ENCODE assay signal across 10 cellular contexts in the genomic region with DNA sequence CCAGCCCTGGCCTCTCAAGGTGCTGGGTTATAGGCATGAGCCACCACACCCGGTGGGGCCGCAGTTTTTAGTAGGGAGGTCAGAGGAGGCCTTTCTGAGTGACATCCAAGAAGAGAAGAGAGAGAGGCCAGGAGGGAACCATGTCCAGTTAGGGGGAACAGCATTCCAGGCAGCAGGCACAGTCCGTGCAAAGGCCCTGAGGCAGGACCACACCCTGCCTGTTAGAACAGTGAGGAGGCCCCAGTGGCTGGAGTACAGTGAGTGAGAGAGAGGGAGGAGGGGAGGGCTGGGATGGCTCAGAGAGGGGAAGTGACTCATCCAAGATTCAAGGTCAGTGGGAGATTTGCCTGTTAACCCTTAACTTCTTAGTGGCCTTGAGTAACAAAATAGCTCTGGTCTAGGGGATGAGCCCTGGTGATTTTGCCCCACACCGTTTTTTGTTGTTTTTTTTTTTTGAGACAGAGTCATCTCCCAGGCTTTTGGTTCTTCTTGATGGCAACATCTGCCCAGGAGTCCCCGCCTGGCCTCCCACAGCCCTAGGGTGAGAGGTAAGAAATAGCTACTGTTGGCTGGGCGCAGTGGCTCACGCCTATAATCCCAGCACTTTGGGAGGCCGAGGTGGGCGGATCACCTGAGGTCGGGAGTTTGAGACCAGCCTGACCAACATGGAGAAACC. TPM values are rescaled to one million over a fixed set of nuclear protein-coding genes. Genes with fewer than 3 reads are reported as not detected.
DNase-seq lines count a peak whose midpoint lies in the region; ATAC-seq and TF ChIP-seq lines count a peak whose summit lies in the region.
"Had no signal": no experiment of that assay in that cellular context is flagged by ENCODE, and none has a peak within 500 bp of the region (broad histone marks: within the 10 kb centered on the region; RNA-seq: fewer than 3 reads in every experiment).

No MANE protein-coding gene starts in this region.

- TF ChIP-seq CTCF in PC-9 (conservative IDR thresholded peaks at IDR 0.05), result no peak
- no peak for TF ChIP-seq CTCF in epithelial cell of esophagus (IDR thresholded peaks at IDR 0.05; ENCODE audit: insufficient read depth, low read depth, low read length, missing control alignments)
- no peak for TF ChIP-seq CTCF in sigmoid colon (IDR thresholded peaks at IDR 0.05)

- H3K27ac ChIP-seq in PC-9, result peak overlapping the region; percentile 88
- H3K27ac ChIP-seq in sigmoid colon, result no peak overlapping the region
- H3K27ac ChIP-seq: C4-2B, right lobe of liver had no signal

- 0 out of 2 replicates have a peak overlapping the region, but pooled peaks have one; percentile 5 for H3K4me2 ChIP-seq in PC-9

- no peak overlapping the region for H3K4me3 Mint-ChIP-seq in T-helper 2 cell treated with Interferon-gamma antibody and Interleukin-4, amounts not matched to agents 5 μg/mL and 100 μg/mL, for 36 hours

- H3K4me1 ChIP-seq in PC-9 (replicated peaks; ENCODE audit: insufficient read depth), result peaks cover 17% of the 10 kb centered on the region
- H3K4me1 ChIP-seq in sigmoid colon, result peaks cover 0 to 19% (median 8%) of the 10 kb centered on the region in 4 donors

- H3F3A ChIP-seq in PC-9 (ENCODE audit: insufficient read depth, low read depth), result peaks cover 31% of the 10 kb centered on the region; the same call in 1 of the 2 replicates

- H3K27ac Mint-ChIP-seq in T-helper 2 cell treated with Interferon-gamma antibody and Interleukin-4, amounts not matched to agents 5 μg/mL and 100 μg/mL, for 36 hours, result no peak overlapping the region

- no peaks in the 10 kb centered on the region for H4K20me1 ChIP-seq in PC-9 (ENCODE audit: insufficient read depth)

- H3K9me3 ChIP-seq in PC-9 (ENCODE audit: insufficient read depth, low read depth), result no peaks in the 10 kb centered on the region
- no peaks in the 10 kb centered on the region for H3K9me3 ChIP-seq in sigmoid colon
- H3K9me3 ChIP-seq: right lobe of liver had no signal

- H3K27me3 ChIP-seq in PC-9 (ENCODE audit: insufficient read depth, low read depth) (no peaks in the 10 kb centered on the region), sigmoid colon (no peaks in the 10 kb centered on the region)
- H3K27me3 ChIP-seq: right lobe of liver had no signal

- H3K27me3 Mint-ChIP-seq in T-helper 2 cell treated with Interferon-gamma antibody and Interleukin-4, amounts not matched to agents 5 μg/mL and 100 μg/mL, for 36 hours (ENCODE audit: low read depth), result peaks cover 7% of the 10 kb centered on the region

- H3K79me2 ChIP-seq in PC-9 (ENCODE audit: low read depth), result peaks cover 14% of the 10 kb centered on the region

- H3K4me3 ChIP-seq in PC-9, result no peak overlapping the region
- H3K4me3 ChIP-seq in epithelial cell of esophagus (ENCODE audit: low read length), result no peak overlapping the region
- H3K4me3 ChIP-seq in sigmoid colon, result no peak overlapping the region
- H3K4me3 ChIP-seq: right lobe of liver had no signal

- WGBS in sigmoid colon, 2 donors, result 58 to 70% methylated on average over 10 of the region's 10 CpGs

- no peaks in the 10 kb centered on the region for H3K36me3 Mint-ChIP-seq in T-helper 2 cell treated with Interferon-gamma antibody and Interleukin-4, amounts not matched to agents 5 μg/mL and 100 μg/mL, for 36 hours (ENCODE audit: low read depth)

- DNase-seq in T-helper 2 cell treated with Interferon-gamma antibody and Interleukin-4, amounts not matched to agents 5 μg/mL and 100 μg/mL, for 36 hours (ENCODE audit: low spot score), result peak; percentile 25
- DNase-seq in T-helper 2 cell (no peak), PC-9 (peak; percentile 79 to 87), epithelial cell of esophagus (ENCODE audit: low read depth) (peak; percentile 93), renal cortical epithelial cell (ENCODE audit: low read depth) (peak; percentile 91), sigmoid colon (no peak), NCI-H345 treated with DMSO at 0.1 percent for 48 hours (lab: John Stamatoyannopoulos, UW; ENCODE audit: unreplicated experiment) (no peak)

- intact Hi-C loops in PC-9 (cut with micrococcal nuclease; ENCODE audit: unreplicated experiment), result loop anchor here (5.0 kb wide), 1 partner anchor 162 kb away; no protein-coding TSS in a partner anchor
- intact Hi-C loops in sigmoid colon (cut with DNase I), result loop anchor here (5.0 kb wide), 1 partner anchor 97 kb away; a partner anchor contains a TSS

- TF ChIP-seq EP300 in sigmoid colon (IDR thresholded peaks at IDR 0.05), result no peak

- TF ChIP-seq POLR2A in sigmoid colon (IDR thresholded peaks at IDR 0.05), result no peak

- POLR2A ChIA-PET in PC-9 (lab: Charles Lee; ENCODE audit: unreplicated experiment), result interaction anchor here (0.6 kb wide), 1 partner anchor 57 kb away, joined by 3 read pairs; no protein-coding TSS in a partner anchor

- BruUV-seq in PC-9 (replicated peaks; lab: Mats Ljungman, UMichigan), result no TSS peak

- no peaks in the 10 kb centered on the region for H3K9me3 Mint-ChIP-seq in T-helper 2 cell treated with Interferon-gamma antibody and Interleukin-4, amounts not matched to agents 5 μg/mL and 100 μg/mL, for 36 hours

- CTCF ChIA-PET in PC-9 (lab: Charles Lee), result interaction anchor here (0.6 to 1.7 kb wide), 5 partner anchors 9 to 60 kb away, joined by 3 to 16 read pairs (median 4); no protein-coding TSS in a partner anchor

- H3K36me3 ChIP-seq in PC-9 (ENCODE audit: low read depth) (no peaks in the 10 kb centered on the region), sigmoid colon (no peaks in the 10 kb centered on the region)
- H3K36me3 ChIP-seq: right lobe of liver had no signal

- H2AFZ ChIP-seq in PC-9, result no peak overlapping the region

- no peak for ATAC-seq in HG03520 (IDR thresholded peaks at IDR 0.05; ENCODE audit: unreplicated experiment)

- no peaks in the 10 kb centered on the region for H3K9me2 ChIP-seq in PC-9 (ENCODE audit: insufficient read depth)

- peaks cover 23% of the 10 kb centered on the region for H3K4me1 Mint-ChIP-seq in T-helper 2 cell treated with Interferon-gamma antibody and Interleukin-4, amounts not matched to agents 5 μg/mL and 100 μg/mL, for 36 hours (ENCODE audit: low read depth)

RNA-seq across cellular contexts. Expression of a gene that starts 2.7 kb away (rescaled TPM):
- total RNA-seq in PC-9 (2021) (95.9 and 104 TPM in 2 replicates), renal cortical epithelial cell (348 and 378 TPM in 2 replicates), sigmoid colon (10 to 100 TPM; 20.3 to 34.2 (median 26.7) TPM)
- 100 to 1,000 TPM; 111 to 191 (median 112) TPM for polyA plus RNA-seq in sigmoid colon

RNA-seq across cellular contexts. Expression of a gene that starts 32.5 kb away (rescaled TPM):
- total RNA-seq in PC-9 (2021) (not detected in 2 replicates), renal cortical epithelial cell (not detected in 2 replicates), sigmoid colon (1 to 10 TPM in 1 of 4 donors, under 1 TPM in 1, not detected in 2; 0.27 to 1.1 TPM)
- 1 to 10 TPM in 1 of 3 donors, under 1 TPM in 1, not detected in 1; 0.60 to 1.1 TPM for polyA plus RNA-seq in sigmoid colon

RNA-seq across cellular contexts. Expression of a gene that starts 38.7 kb away (rescaled TPM):
- 9.9 and 12.7 TPM in 2 replicates for total RNA-seq in PC-9 (2021)
- 9.0 and 9.6 TPM in 2 replicates for total RNA-seq in renal cortical epithelial cell
- total RNA-seq in sigmoid colon, result 1 to 10 TPM; 3.9 to 5.3 (median 4.6) TPM
- 10 to 100 TPM; 17.4 to 49.0 (median 20.8) TPM for polyA plus RNA-seq in sigmoid colon

RNA-seq across cellular contexts. Expression of a gene that starts 39.1 kb away (rescaled TPM):
- total RNA-seq in PC-9 (2021) (48.9 and 61.4 TPM in 2 replicates), renal cortical epithelial cell (18.0 and 26.2 TPM in 2 replicates), sigmoid colon (1 to 10 TPM in 3 of 4 donors, under 1 TPM in 1; 0.36 to 1.7 (median 1.4) TPM)
- polyA plus RNA-seq in sigmoid colon, result 10 to 100 TPM in 1 of 3 donors, 1 to 10 TPM in 2; 1.2 to 10.5 (median 2.1) TPM

Comparison
In these comparisons a context has a peak if more than half of its experiments do, and no peak if none do; other contexts are left out.
1. DNase-seq: peak in T-helper 2 cell treated with Interferon-gamma antibody and Interleukin-4, amounts not matched to agents 5 μg/mL and 100 μg/mL, for 36 hours (single experiment), PC-9 (2 of 2), epithelial cell of esophagus (single experiment) and renal cortical epithelial cell (single experiment); none in T-helper 2 cell (0 of 5), sigmoid colon (single experiment) and NCI-H345 treated with DMSO at 0.1 percent for 48 hours (single experiment).